9 cellular contexts compared by ENCODE assay signal in the genomic region with DNA sequence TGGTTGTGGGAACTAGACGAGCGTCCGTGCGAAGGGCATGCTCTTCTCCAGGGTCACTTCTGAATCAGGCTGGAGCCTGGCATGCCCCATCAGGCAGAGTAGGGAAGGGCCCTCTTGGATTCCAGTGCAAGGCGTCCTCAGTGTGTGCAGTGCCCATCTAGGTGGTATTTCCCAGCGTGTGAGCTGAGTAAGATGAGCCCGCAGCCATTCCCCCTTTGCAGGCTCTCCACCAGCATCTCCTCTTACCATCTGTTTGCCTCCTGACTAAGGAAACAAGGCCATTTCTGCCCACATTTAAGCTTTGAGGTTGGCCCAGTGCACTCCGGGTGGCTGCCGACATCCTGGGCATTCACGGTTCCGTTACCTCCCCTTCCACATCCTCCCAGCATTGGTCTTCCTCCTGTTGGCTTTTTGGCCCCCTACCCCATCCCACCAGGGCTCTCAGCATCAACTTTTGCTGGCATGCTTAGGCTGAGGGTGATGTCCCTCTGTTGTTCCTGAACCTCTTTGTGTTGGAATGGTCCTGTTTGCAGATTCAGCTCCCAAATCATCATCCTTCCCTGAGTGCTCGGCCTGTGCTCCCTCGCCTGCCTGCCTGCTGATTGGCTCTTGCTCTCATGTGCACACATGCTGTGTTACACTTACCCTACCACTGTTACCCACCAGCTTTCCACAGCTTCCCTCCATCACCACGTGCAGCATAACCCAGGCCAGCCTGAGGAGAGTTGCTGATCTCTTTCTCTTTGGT. TPM values are rescaled to one million over a fixed set of nuclear protein-coding genes. Genes with fewer than 3 reads are reported as not detected.
DNase-seq lines count a peak whose midpoint lies in the region; ATAC-seq and TF ChIP-seq lines count a peak whose summit lies in the region.
"Had no signal": no experiment of that assay in that cellular context is flagged by ENCODE, and none has a peak within 500 bp of the region (broad histone marks: within the 10 kb centered on the region; RNA-seq: fewer than 3 reads in every experiment).

No MANE protein-coding gene starts in this region.

- TF ChIP-seq CTCF in WTC11 (IDR thresholded peaks at IDR 0.05) (no peak), GM13977 (IDR thresholded peaks at IDR 0.05; ENCODE audit: extremely low read depth, insufficient read depth, missing control alignments) (no peak)

- CTCF ChIA-PET in WTC11 (lab: Charles Lee): interaction anchor here (0.7 to 4.6 kb wide), 4 partner anchors 62 to 159 kb away, joined by 3 to 19 read pairs (median 6); a partner anchor contains a TSS

- H3K27ac ChIP-seq in epithelial cell of prostate: peak overlapping the region; percentile 64

- in situ Hi-C loops in GM13977 (cut with MboI; ENCODE audit: low pct_unique_long_range_greater_than_20kb, low sequenced_read_pairs, unreplicated experiment): loop anchor here (10.0 kb wide), 1 partner anchor 497 kb away; no protein-coding TSS in a partner anchor

- POLR2A ChIA-PET in WTC11 (lab: Charles Lee): no interaction called here

- ATAC-seq in WTC11 (no peak), GM21786 (IDR thresholded peaks at IDR 0.05; ENCODE audit: unreplicated experiment) (no peak), GM19023 (IDR thresholded peaks at IDR 0.05; ENCODE audit: unreplicated experiment) (no peak)
- ATAC-seq in stimulated activated naive CD8-positive, alpha-beta T cell treated with anti-CD3 and anti-CD28 coated beads, Interleukin-15, amount 100 ng/mL, for 72 hours: peak; percentile 19
- ATAC-seq: Panc1 had no signal

- H3K36me3 Mint-ChIP-seq in WTC11: peaks cover 27% of the 10 kb centered on the region

- H3K27ac Mint-ChIP-seq in WTC11: peak overlapping the region; percentile 54
- peak overlapping the region; percentile 22 to 75 for H3K27ac Mint-ChIP-seq in stimulated activated naive CD8-positive, alpha-beta T cell treated with anti-CD3 and anti-CD28 coated beads, Interleukin-15, amount 100 ng/mL, for 72 hours

- peak; percentile 50 for DNase-seq in activated CD8-positive, alpha-beta memory T cell treated with anti-CD3 and anti-CD28 coated beads, Interleukin-2, amount 50 U/mL, for 48 hours
- DNase-seq in activated CD8-positive, alpha-beta memory T cell treated with anti-CD3 and anti-CD28 coated beads for 24 hours: no peak
- no peak for DNase-seq in WTC11 (ENCODE audit: low spot score)
- DNase-seq in epithelial cell of prostate (ENCODE audit: low read depth, low spot score): no peak
- DNase-seq in stimulated activated naive CD8-positive, alpha-beta T cell treated with anti-CD3 and anti-CD28 coated beads, Interleukin-15, amount 100 ng/mL, for 72 hours: no peak
- DNase-seq in GM13977 (ENCODE audit: low spot score): no peak

- H3K4me3 Mint-ChIP-seq in WTC11: no peak overlapping the region
- peak overlapping the region in 1 of 2 donors; percentile 30 for H3K4me3 Mint-ChIP-seq in stimulated activated naive CD8-positive, alpha-beta T cell treated with anti-CD3 and anti-CD28 coated beads, Interleukin-15, amount 100 ng/mL, for 72 hours

- no peaks in the 10 kb centered on the region for H3K27me3 Mint-ChIP-seq in WTC11 (ENCODE audit: low read depth)
- H3K27me3 Mint-ChIP-seq in stimulated activated naive CD8-positive, alpha-beta T cell treated with anti-CD3 and anti-CD28 coated beads, Interleukin-15, amount 100 ng/mL, for 72 hours: no peaks in the 10 kb centered on the region

- H3K9me3 Mint-ChIP-seq in WTC11: no peaks in the 10 kb centered on the region
- H3K9me3 Mint-ChIP-seq in stimulated activated naive CD8-positive, alpha-beta T cell treated with anti-CD3 and anti-CD28 coated beads, Interleukin-15, amount 100 ng/mL, for 72 hours: no peaks in the 10 kb centered on the region

- H3K4me1 Mint-ChIP-seq in WTC11: peaks cover 12% of the 10 kb centered on the region; the same call in 1 of the 2 replicates
- peaks cover 66% of the 10 kb centered on the region for H3K4me1 Mint-ChIP-seq in stimulated activated naive CD8-positive, alpha-beta T cell treated with anti-CD3 and anti-CD28 coated beads, Interleukin-15, amount 100 ng/mL, for 72 hours

TF ChIP-seq in WTC11, 78 proteins besides CTCF, POLR2A, EP300 and RAD21:
- TF ChIP-seq SOX15 (CRISPR knock-in tag; IDR thresholded peaks at IDR 0.05): no peak
- TF ChIP-seq CREM (CRISPR knock-in tag; IDR thresholded peaks at IDR 0.05): no peak
- no peak for TF ChIP-seq ESRRA (CRISPR knock-in tag; IDR thresholded peaks at IDR 0.05; ENCODE audit: borderline replicate concordance)
- no peak for TF ChIP-seq ZNF138 (CRISPR knock-in tag; conservative IDR thresholded peaks at IDR 0.05)
- TF ChIP-seq FOXK1 (CRISPR knock-in tag; IDR thresholded peaks at IDR 0.05): no peak
- TF ChIP-seq FOXP1 (CRISPR knock-in tag; IDR thresholded peaks at IDR 0.05; ENCODE audit: borderline replicate concordance): no peak
- TF ChIP-seq, protein P1, sequence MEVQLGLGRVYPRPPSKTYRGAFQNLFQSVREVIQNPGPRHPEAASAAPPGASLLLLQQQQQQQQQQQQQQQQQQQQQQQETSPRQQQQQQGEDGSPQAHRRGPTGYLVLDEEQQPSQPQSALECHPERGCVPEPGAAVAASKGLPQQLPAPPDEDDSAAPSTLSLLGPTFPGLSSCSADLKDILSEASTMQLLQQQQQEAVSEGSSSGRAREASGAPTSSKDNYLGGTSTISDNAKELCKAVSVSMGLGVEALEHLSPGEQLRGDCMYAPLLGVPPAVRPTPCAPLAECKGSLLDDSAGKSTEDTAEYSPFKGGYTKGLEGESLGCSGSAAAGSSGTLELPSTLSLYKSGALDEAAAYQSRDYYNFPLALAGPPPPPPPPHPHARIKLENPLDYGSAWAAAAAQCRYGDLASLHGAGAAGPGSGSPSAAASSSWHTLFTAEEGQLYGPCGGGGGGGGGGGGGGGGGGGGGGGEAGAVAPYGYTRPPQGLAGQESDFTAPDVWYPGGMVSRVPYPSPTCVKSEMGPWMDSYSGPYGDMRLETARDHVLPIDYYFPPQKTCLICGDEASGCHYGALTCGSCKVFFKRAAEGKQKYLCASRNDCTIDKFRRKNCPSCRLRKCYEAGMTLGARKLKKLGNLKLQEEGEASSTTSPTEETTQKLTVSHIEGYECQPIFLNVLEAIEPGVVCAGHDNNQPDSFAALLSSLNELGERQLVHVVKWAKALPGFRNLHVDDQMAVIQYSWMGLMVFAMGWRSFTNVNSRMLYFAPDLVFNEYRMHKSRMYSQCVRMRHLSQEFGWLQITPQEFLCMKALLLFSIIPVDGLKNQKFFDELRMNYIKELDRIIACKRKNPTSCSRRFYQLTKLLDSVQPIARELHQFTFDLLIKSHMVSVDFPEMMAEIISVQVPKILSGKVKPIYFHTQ (CRISPR knock-in tag; IDR thresholded peaks at IDR 0.05): no peak
- no peak for TF ChIP-seq ELF4 (CRISPR knock-in tag; IDR thresholded peaks at IDR 0.05; ENCODE audit: low read depth)
- TF ChIP-seq, protein P2, sequence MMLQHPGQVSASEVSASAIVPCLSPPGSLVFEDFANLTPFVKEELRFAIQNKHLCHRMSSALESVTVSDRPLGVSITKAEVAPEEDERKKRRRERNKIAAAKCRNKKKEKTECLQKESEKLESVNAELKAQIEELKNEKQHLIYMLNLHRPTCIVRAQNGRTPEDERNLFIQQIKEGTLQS (CRISPR knock-in tag; conservative IDR thresholded peaks at IDR 0.05): no peak
- TF ChIP-seq, protein P3, sequence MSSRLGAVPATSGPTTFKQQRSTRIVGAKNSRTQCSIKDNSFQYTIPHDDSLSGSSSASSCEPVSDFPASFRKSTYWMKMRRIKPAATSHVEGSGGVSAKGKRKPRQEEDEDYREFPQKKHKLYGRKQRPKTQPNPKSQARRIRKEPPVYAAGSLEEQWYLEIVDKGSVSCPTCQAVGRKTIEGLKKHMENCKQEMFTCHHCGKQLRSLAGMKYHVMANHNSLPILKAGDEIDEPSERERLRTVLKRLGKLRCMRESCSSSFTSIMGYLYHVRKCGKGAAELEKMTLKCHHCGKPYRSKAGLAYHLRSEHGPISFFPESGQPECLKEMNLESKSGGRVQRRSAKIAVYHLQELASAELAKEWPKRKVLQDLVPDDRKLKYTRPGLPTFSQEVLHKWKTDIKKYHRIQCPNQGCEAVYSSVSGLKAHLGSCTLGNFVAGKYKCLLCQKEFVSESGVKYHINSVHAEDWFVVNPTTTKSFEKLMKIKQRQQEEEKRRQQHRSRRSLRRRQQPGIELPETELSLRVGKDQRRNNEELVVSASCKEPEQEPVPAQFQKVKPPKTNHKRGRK (CRISPR knock-in tag; IDR thresholded peaks at IDR 0.05; ENCODE audit: borderline replicate concordance): no peak
- no peak for TF ChIP-seq TP53 (CRISPR knock-in tag; IDR thresholded peaks at IDR 0.05)
- TF ChIP-seq RELA (CRISPR knock-in tag; IDR thresholded peaks at IDR 0.05; ENCODE audit: borderline replicate concordance): no peak
- no peak for TF ChIP-seq ZNF671 (CRISPR knock-in tag; IDR thresholded peaks at IDR 0.05)
- TF ChIP-seq GABPB1 (CRISPR knock-in tag; IDR thresholded peaks at IDR 0.05): no peak
- TF ChIP-seq, protein P4, sequence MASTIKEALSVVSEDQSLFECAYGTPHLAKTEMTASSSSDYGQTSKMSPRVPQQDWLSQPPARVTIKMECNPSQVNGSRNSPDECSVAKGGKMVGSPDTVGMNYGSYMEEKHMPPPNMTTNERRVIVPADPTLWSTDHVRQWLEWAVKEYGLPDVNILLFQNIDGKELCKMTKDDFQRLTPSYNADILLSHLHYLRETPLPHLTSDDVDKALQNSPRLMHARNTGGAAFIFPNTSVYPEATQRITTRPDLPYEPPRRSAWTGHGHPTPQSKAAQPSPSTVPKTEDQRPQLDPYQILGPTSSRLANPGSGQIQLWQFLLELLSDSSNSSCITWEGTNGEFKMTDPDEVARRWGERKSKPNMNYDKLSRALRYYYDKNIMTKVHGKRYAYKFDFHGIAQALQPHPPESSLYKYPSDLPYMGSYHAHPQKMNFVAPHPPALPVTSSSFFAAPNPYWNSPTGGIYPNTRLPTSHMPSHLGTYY (CRISPR knock-in tag; IDR thresholded peaks at IDR 0.05): no peak
- TF ChIP-seq NFE2L1 (CRISPR knock-in tag; IDR thresholded peaks at IDR 0.05): no peak
- TF ChIP-seq GRHL2 (CRISPR knock-in tag; IDR thresholded peaks at IDR 0.05; ENCODE audit: insufficient replicate concordance, severe bottlenecking): no peak
- TF ChIP-seq TEAD1 (CRISPR knock-in tag; IDR thresholded peaks at IDR 0.05): no peak
TF ChIP-seq in WTC11: peak in this region for 0.

RNA-seq across cellular contexts. Expression of a gene that starts 11.8 kb away (rescaled TPM):
- total RNA-seq in WTC11 (2021): 14.6 to 16.7 TPM (median 15.3 TPM) in 3 replicates
